Comparison of ENCODE assay signal across 8 cellular contexts in genomic region chr22:39501644-39502108, GRCh38. TPM values are rescaled to one million over a fixed set of nuclear protein-coding genes. Genes with fewer than 3 reads are reported as not detected.
DNase-seq lines count a peak whose midpoint lies in the region; TF ChIP-seq lines count a peak whose summit lies in the region.

No MANE protein-coding gene starts in this region.

- in situ Hi-C loops in G401 (cut with HindIII; ENCODE audit: low sequenced_read_pairs): no loop called here

- peak overlapping the region; percentile 71 for H3K4me3 ChIP-seq in AG09309 (ENCODE audit: control insufficient read depth, low read depth, low read length)
- H3K4me3 ChIP-seq in HL-60 (replicated peaks; ENCODE audit: insufficient read depth, low read length): peak overlapping the region; percentile 90
- H3K4me3 ChIP-seq in breast epithelium: peak overlapping the region; percentile 85 to 98 (median 98)
- H3K4me3 ChIP-seq in muscle layer of colon (ENCODE audit: low read depth in 1 of 2, low read length in 2 of 2): peak overlapping the region; percentile 95

- H3K36me3 ChIP-seq in breast epithelium (no peaks in the 10 kb centered on the region), muscle layer of colon (ENCODE audit: insufficient read depth, low read length) (peaks cover 30% of the 10 kb centered on the region)

- H3K27me3 ChIP-seq in HL-60 (ENCODE audit: insufficient read depth, poor library complexity, severe bottlenecking) (no peaks in the 10 kb centered on the region), breast epithelium (no peaks in the 10 kb centered on the region), muscle layer of colon (ENCODE audit: control insufficient read depth in 1 of 2, insufficient read depth in 2 of 2, low read length in 2 of 2) (no peaks in the 10 kb centered on the region)

- TF ChIP-seq POLR2A in breast epithelium (IDR thresholded peaks at IDR 0.05): peak; percentile 7

- intact Hi-C loops in breast epithelium (cut with DNase I; ENCODE audit: low total_unique reads): no loop called here

- TF ChIP-seq CTCF in AG09309 (IDR thresholded peaks at IDR 0.05; ENCODE audit: control insufficient read depth, insufficient read depth, low read depth, low read length, missing control alignments) (no peak), HL-60 (IDR thresholded peaks at IDR 0.05; ENCODE audit: insufficient read depth, low read length) (no peak), breast epithelium (IDR thresholded peaks at IDR 0.05) (no peak)

- H3K9ac ChIP-seq in muscle layer of colon (ENCODE audit: low read length): peak overlapping the region; percentile 39

- no peak for DNase-seq in AG09309 (ENCODE audit: low read depth)
- no peak for DNase-seq in HL-60 (ENCODE audit: low read depth in 1 of 2, low spot score in 1 of 2)
- DNase-seq in breast epithelium (ENCODE audit: low spot score in 2 of 2): no peak
- DNase-seq in T1000 (lab: John Stamatoyannopoulos, UW): no peak
- no peak for DNase-seq in G401 (ENCODE audit: low spot score)
- no peak for DNase-seq in effector CD8-positive, alpha-beta T cell (lab: John Stamatoyannopoulos, UW)
- DNase-seq in HCEC 1CT: no peak

- H3K9me3 ChIP-seq in breast epithelium (no peaks in the 10 kb centered on the region), muscle layer of colon (ENCODE audit: low read length) (no peaks in the 10 kb centered on the region)

- H3K27ac ChIP-seq in HL-60 (replicated peaks) (peak overlapping the region; percentile 88), breast epithelium (peak overlapping the region; percentile 91 to 93), muscle layer of colon (ENCODE audit: low read depth, low read length) (peak overlapping the region; percentile 81)

- H3K4me1 ChIP-seq in breast epithelium (peaks cover 8 to 17% of the 10 kb centered on the region in 2 donors), muscle layer of colon (ENCODE audit: insufficient read depth, low read length) (peaks cover 22% of the 10 kb centered on the region)

RNA-seq across cellular contexts. Expression of gene MIEF1, which starts 0.4 kb away (rescaled TPM):
- total RNA-seq in breast epithelium: 10 to 100 TPM; 19.7 to 24.3 (median 22.9) TPM
- total RNA-seq in G401 (2014; rRNA removed; shearing (Covaris generic)): 23.5 and 32.1 TPM in 2 replicates

RNA-seq across cellular contexts. Expression of gene ATF4, which starts 18.7 kb away (rescaled TPM):
- total RNA-seq in breast epithelium: 100 to 1,000 TPM; 339 to 403 (median 347) TPM
- total RNA-seq in G401 (2014; rRNA removed; shearing (Covaris generic)): 359 and 398 TPM in 2 replicates

RNA-seq across cellular contexts. Expression of gene RPS19BP1, which starts 30.9 kb away (rescaled TPM):
- 100 to 1,000 TPM; 112 to 177 (median 159) TPM for total RNA-seq in breast epithelium
- 195 and 293 TPM in 2 replicates for total RNA-seq in G401 (2014; rRNA removed; shearing (Covaris generic))

RNA-seq across cellular contexts. Expression of gene MGAT3, which starts 44.9 kb away (rescaled TPM):
- 1 to 10 TPM; 1.9 to 9.4 (median 3.9) TPM for total RNA-seq in breast epithelium
- 13.8 and 18.6 TPM in 2 replicates for total RNA-seq in G401 (2014; rRNA removed; shearing (Covaris generic))
